In the genomic region with DNA sequence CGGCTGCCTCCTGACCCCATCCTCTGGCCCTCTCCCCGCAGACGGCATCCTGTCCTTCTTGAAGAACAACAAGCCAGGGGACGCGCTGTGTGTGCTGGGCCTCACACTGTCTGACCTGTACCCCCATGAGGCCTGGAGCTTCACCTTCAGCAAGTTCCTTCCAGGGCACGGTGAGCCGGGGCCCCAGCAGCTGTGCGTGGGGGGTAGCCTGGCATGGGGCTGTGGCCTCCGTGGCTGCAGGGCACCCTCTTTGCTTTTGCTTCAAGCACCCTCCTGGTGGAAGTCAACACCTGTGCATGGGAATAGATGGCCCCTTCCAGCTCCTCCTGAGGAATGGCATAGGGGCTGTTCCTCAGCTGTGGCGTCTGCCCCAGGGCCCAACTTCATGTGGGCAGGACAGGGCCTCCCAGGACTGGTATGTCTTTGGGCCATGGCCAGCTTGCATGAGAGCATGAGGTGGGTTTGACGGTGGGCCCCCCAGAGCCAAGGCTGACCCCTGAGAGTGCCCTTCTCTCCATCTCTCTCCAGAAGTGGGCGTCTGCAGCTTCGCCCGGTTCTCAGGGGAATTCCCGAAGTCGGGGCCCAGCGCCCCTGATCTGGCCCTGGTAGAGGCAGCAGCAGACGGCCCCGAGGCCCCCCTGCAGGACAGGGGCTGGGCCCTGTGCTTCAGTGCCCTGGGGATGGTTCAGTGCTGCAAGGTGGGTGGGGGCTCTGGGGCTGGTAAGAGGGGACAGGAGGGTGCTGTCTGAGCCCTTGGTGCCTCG, we compare ENCODE assay signal across 25 cellular contexts. TPM values are rescaled to one million over a fixed set of nuclear protein-coding genes. Genes with fewer than 3 reads are reported as not detected.
DNase-seq lines count a peak whose midpoint lies in the region; ATAC-seq, FAIRE-seq and TF ChIP-seq lines count a peak whose summit lies in the region.
"Had no signal": no experiment of that assay in that cellular context is flagged by ENCODE, and none has a peak within 500 bp of the region (broad histone marks: within the 10 kb centered on the region; RNA-seq: fewer than 3 reads in every experiment).

No MANE protein-coding gene starts in this region.

- H3K23ac ChIP-seq in mesendoderm (ENCODE audit: low read length), result no peak overlapping the region

- no peaks in the 10 kb centered on the region for H3K79me1 ChIP-seq in mesendoderm (ENCODE audit: low read length)

- no peaks in the 10 kb centered on the region for H3F3A ChIP-seq in Loucy (ENCODE audit: low read depth)

- no peaks in the 10 kb centered on the region for H3K27me3 Mint-ChIP-seq in activated CD4-positive, alpha-beta memory T cell treated with anti-CD3 and anti-CD28 coated beads for 36 hours
- peaks cover 2% of the 10 kb centered on the region for H3K27me3 Mint-ChIP-seq in activated CD4-positive, alpha-beta memory T cell treated with anti-CD3 and anti-CD28 coated beads, Interleukin-2, amount 10 ng/mL, durations not matched to agents 7 days and 5 days
- H3K27me3 Mint-ChIP-seq: activated CD4-positive, alpha-beta T cell treated with anti-CD3 and anti-CD28 coated beads for 36 hours had no signal

- DNase-seq in activated CD4-positive, alpha-beta memory T cell treated with anti-CD3 and anti-CD28 coated beads for 36 hours, result no peak
- DNase-seq in activated CD4-positive, alpha-beta memory T cell treated with anti-CD3 and anti-CD28 coated beads, Interleukin-2, amount 10 ng/mL, durations not matched to agents 7 days and 5 days, result no peak
- DNase-seq in kidney, result peak; percentile 66
- no peak for DNase-seq in NOMO-1 (lab: John Stamatoyannopoulos, UW; ENCODE audit: unreplicated experiment in 2 of 2)
- no peak for DNase-seq in NCI-H1417 treated with DMSO at 0.1 percent for 48 hours (lab: John Stamatoyannopoulos, UW)
- no peak for DNase-seq in mesendoderm
- DNase-seq: NCI-H187 treated with DMSO at 0.1 percent for 48 hours, NCI-H2171 treated with DMSO at 0.1 percent for 48 hours, NCI-H524 treated with DMSO at 0.1 percent for 48 hours had no signal

- H4K20me1 ChIP-seq in Loucy (ENCODE audit: insufficient read depth, low read length, poor library complexity, severe bottlenecking), result no peaks in the 10 kb centered on the region

- no peaks in the 10 kb centered on the region for H3K27me3 ChIP-seq in Loucy (ENCODE audit: insufficient read depth, low read length, poor library complexity, severe bottlenecking)
- no peaks in the 10 kb centered on the region for H3K27me3 ChIP-seq in mesendoderm (ENCODE audit: insufficient read depth, low read length, poor library complexity)
- H3K27me3 ChIP-seq: adrenal gland, body of pancreas, neural progenitor cell, upper lobe of right lung had no signal

- no peak overlapping the region for H3K56ac ChIP-seq in mesendoderm (ENCODE audit: low read length)

- no CpG with 5 or more reads among the region's 20 CpGs for WGBS in mesendoderm (ENCODE audit: extremely low coverage, insufficient coverage, low lambda C conversion rate)

- no peak overlapping the region for H4K5ac ChIP-seq in mesendoderm (ENCODE audit: low read length)

- H2BK15ac ChIP-seq in mesendoderm (replicated peaks; ENCODE audit: low read depth), result no peak overlapping the region

- H4K8ac ChIP-seq in mesendoderm (ENCODE audit: low read depth, low read length), result no peak overlapping the region

- TF ChIP-seq CTCF in Loucy (conservative IDR thresholded peaks at IDR 0.05; ENCODE audit: low read length), result no peak
- no peak for TF ChIP-seq CTCF in kidney (IDR thresholded peaks at IDR 0.05; ENCODE audit: borderline replicate concordance, extremely low read depth, insufficient read depth)

- H3K36me3 Mint-ChIP-seq in activated CD4-positive, alpha-beta memory T cell treated with anti-CD3 and anti-CD28 coated beads for 36 hours, result no peaks in the 10 kb centered on the region
- H3K36me3 Mint-ChIP-seq in activated CD4-positive, alpha-beta memory T cell treated with anti-CD3 and anti-CD28 coated beads, Interleukin-2, amount 10 ng/mL, durations not matched to agents 7 days and 5 days (ENCODE audit: low read depth), result no peaks in the 10 kb centered on the region
- H3K36me3 Mint-ChIP-seq: CD8-positive, alpha-beta memory T cell had no signal

- H2AK5ac ChIP-seq in mesendoderm (ENCODE audit: low read length), result no peak overlapping the region

- no peak overlapping the region for H3K18ac ChIP-seq in mesendoderm (ENCODE audit: low read length)

- H3K79me2 ChIP-seq in Loucy (ENCODE audit: insufficient read depth, low read length) (no peaks in the 10 kb centered on the region; the same call in 1 of the 2 replicates), mesendoderm (ENCODE audit: control insufficient read depth, insufficient read depth, low read length) (no peaks in the 10 kb centered on the region)

- H2AFZ ChIP-seq in Loucy (ENCODE audit: low read length), result no peak overlapping the region
- H2AFZ ChIP-seq: GM23338, neural progenitor cell had no signal

- no peaks in the 10 kb centered on the region for H3K9me2 ChIP-seq in Loucy (replicated peaks; ENCODE audit: low read depth, low read length)
- H3K9me2 ChIP-seq: SK-N-SH had no signal

- H3K4me1 Mint-ChIP-seq in activated CD4-positive, alpha-beta memory T cell treated with anti-CD3 and anti-CD28 coated beads for 36 hours (ENCODE audit: low read depth), result peaks cover 20% of the 10 kb centered on the region
- H3K4me1 Mint-ChIP-seq in activated CD4-positive, alpha-beta memory T cell treated with anti-CD3 and anti-CD28 coated beads, Interleukin-2, amount 10 ng/mL, durations not matched to agents 7 days and 5 days, result peaks cover 28% of the 10 kb centered on the region

- H3K9ac ChIP-seq in Loucy (ENCODE audit: low read depth, low read length, poor library complexity, severe bottlenecking), result peak overlapping the region; percentile 32
- no peak overlapping the region for H3K9ac ChIP-seq in kidney (ENCODE audit: low read length in 2 of 2)
- H3K9ac ChIP-seq in mesendoderm (ENCODE audit: low read length), result no peak overlapping the region
- H3K9ac ChIP-seq: neural progenitor cell, SK-N-SH had no signal

- H3K27ac Mint-ChIP-seq in activated CD4-positive, alpha-beta memory T cell treated with anti-CD3 and anti-CD28 coated beads for 36 hours, result no peak overlapping the region
- no peak overlapping the region for H3K27ac Mint-ChIP-seq in activated CD4-positive, alpha-beta memory T cell treated with anti-CD3 and anti-CD28 coated beads, Interleukin-2, amount 10 ng/mL, durations not matched to agents 7 days and 5 days
- H3K27ac Mint-ChIP-seq: activated CD4-positive, alpha-beta T cell treated with anti-CD3 and anti-CD28 coated beads for 36 hours; GM23338; neural progenitor cell had no signal

- no peak for ATAC-seq in HG02798 (IDR thresholded peaks at IDR 0.05; ENCODE audit: poor library complexity, unreplicated experiment)

- peak overlapping the region; percentile 76 for H3K4me2 ChIP-seq in Loucy (ENCODE audit: low read depth, low read length, poor library complexity, severe bottlenecking)
- H3K4me2 ChIP-seq in mesendoderm (ENCODE audit: low read length), result no peak overlapping the region
- H3K4me2 ChIP-seq: GM23338, SK-N-SH had no signal

- H3K9me3 ChIP-seq in Loucy (ENCODE audit: insufficient read depth, low read depth, low read length) (no peaks in the 10 kb centered on the region), kidney (ENCODE audit: control insufficient read depth in 1 of 2, low read length in 2 of 2) (no peaks in the 10 kb centered on the region)
- H3K9me3 ChIP-seq: adrenal gland, body of pancreas, SK-N-SH, upper lobe of right lung had no signal

- H3K4me3 Mint-ChIP-seq in activated CD4-positive, alpha-beta memory T cell treated with anti-CD3 and anti-CD28 coated beads for 36 hours, result peak overlapping the region; percentile 75
- H3K4me3 Mint-ChIP-seq in activated CD4-positive, alpha-beta memory T cell treated with anti-CD3 and anti-CD28 coated beads, Interleukin-2, amount 10 ng/mL, durations not matched to agents 7 days and 5 days, result no peak overlapping the region
- H3K4me3 Mint-ChIP-seq: GM23338, neural progenitor cell had no signal

- intact Hi-C loops in activated CD4-positive, alpha-beta memory T cell treated with anti-CD3 and anti-CD28 coated beads for 36 hours (cut with micrococcal nuclease), result no loop called here
- intact Hi-C loops in kidney (cut with DNase I), result no loop called here

- H3K4me3 ChIP-seq in Loucy (ENCODE audit: low read length, poor library complexity, severe bottlenecking) (no peak overlapping the region), kidney (ENCODE audit: low read length in 2 of 2) (no peak overlapping the region), mesendoderm (ENCODE audit: low read length) (no peak overlapping the region)
- H3K4me3 ChIP-seq: adrenal gland, body of pancreas, GM23338, lung, neural progenitor cell, upper lobe of right lung had no signal

- CTCF ChIA-PET in activated CD4-positive, alpha-beta memory T cell treated with anti-CD3 and anti-CD28 coated beads for 36 hours (lab: Charles Lee), result interaction anchor here (0.8 to 3.5 kb wide), 26 partner anchors 9 to 258 kb away, joined by 3 to 115 read pairs (median 6); a partner anchor contains a TSS
- CTCF ChIA-PET in activated CD4-positive, alpha-beta memory T cell treated with anti-CD3 and anti-CD28 coated beads, Interleukin-2, amount 10 ng/mL, durations not matched to agents 7 days and 5 days (lab: Charles Lee), result interaction anchor here (0.5 to 5.8 kb wide), 19 partner anchors 9 to 1474 kb away, joined by 3 to 117 read pairs (median 8); a partner anchor contains a TSS

- H2BK5ac ChIP-seq in mesendoderm (ENCODE audit: low read length), result no peak overlapping the region

- H3K9me3 Mint-ChIP-seq in activated CD4-positive, alpha-beta memory T cell treated with anti-CD3 and anti-CD28 coated beads for 36 hours, result no peaks in the 10 kb centered on the region
- no peaks in the 10 kb centered on the region for H3K9me3 Mint-ChIP-seq in activated CD4-positive, alpha-beta memory T cell treated with anti-CD3 and anti-CD28 coated beads, Interleukin-2, amount 10 ng/mL, durations not matched to agents 7 days and 5 days
- H3K9me3 Mint-ChIP-seq: activated T-cell treated with anti-CD3 and anti-CD28 coated beads, Interleukin-2, amount 50 U/mL, for 4 hours; CD8-positive, alpha-beta memory T cell; neural progenitor cell had no signal

- POLR2A ChIA-PET in activated CD4-positive, alpha-beta memory T cell treated with anti-CD3 and anti-CD28 coated beads for 36 hours (lab: Charles Lee), result interaction anchor here (2.3 kb wide), 1 partner anchor 10 kb away, joined by 11 read pairs; no protein-coding TSS in a partner anchor
- POLR2A ChIA-PET in activated CD4-positive, alpha-beta memory T cell treated with anti-CD3 and anti-CD28 coated beads, Interleukin-2, amount 10 ng/mL, durations not matched to agents 7 days and 5 days (lab: Charles Lee), result interaction anchor here (1.5 to 5.1 kb wide), 4 partner anchors 9 to 49 kb away, joined by 3 to 62 read pairs (median 16); no protein-coding TSS in a partner anchor

- H3K4me1 ChIP-seq in Loucy (ENCODE audit: insufficient read depth, low read length, poor library complexity, severe bottlenecking) (peaks cover 77% of the 10 kb centered on the region), kidney (ENCODE audit: control insufficient read depth in 1 of 2, insufficient read depth in 1 of 2, low read depth in 1 of 2, low read length in 2 of 2) (peaks cover 0 to 4% of the 10 kb centered on the region in 2 donors), mesendoderm (ENCODE audit: control insufficient read depth, low read depth, low read length) (peaks cover 4% of the 10 kb centered on the region)

- H3K36me3 ChIP-seq in Loucy (ENCODE audit: insufficient read depth, low read length) (no peaks in the 10 kb centered on the region), kidney (ENCODE audit: control insufficient read depth in 1 of 2, insufficient read depth in 2 of 2, low read length in 2 of 2) (no peaks in the 10 kb centered on the region), mesendoderm (ENCODE audit: control insufficient read depth, insufficient read depth, low read length) (no peaks in the 10 kb centered on the region)
- H3K36me3 ChIP-seq: adrenal gland, neural progenitor cell, upper lobe of right lung had no signal

- H3K4ac ChIP-seq in mesendoderm (ENCODE audit: low read depth, low read length), result no peak overlapping the region

- FAIRE-seq in kidney (lab: Jason Lieb, UNC), result no peak
- FAIRE-seq: frontal cortex had no signal

- no peak overlapping the region for H3K27ac ChIP-seq in kidney (ENCODE audit: low read depth in 2 of 2, low read length in 2 of 2)
- no peak overlapping the region for H3K27ac ChIP-seq in mesendoderm (ENCODE audit: low read depth, low read length)
- H3K27ac ChIP-seq: 22Rv1, adrenal gland, body of pancreas, HL-60, neural progenitor cell, upper lobe of right lung had no signal

- no peak overlapping the region for H2BK120ac ChIP-seq in mesendoderm (ENCODE audit: low read depth, low read length)

RNA-seq across cellular contexts. Expression of a gene that starts 20.7 kb away (rescaled TPM):
- under 1 TPM; 0.83 to 0.94 TPM for total RNA-seq in activated CD4-positive, alpha-beta memory T cell treated with anti-CD3 and anti-CD28 coated beads for 36 hours
- total RNA-seq in activated CD4-positive, alpha-beta memory T cell treated with anti-CD3 and anti-CD28 coated beads, Interleukin-2, amount 10 ng/mL, durations not matched to agents 7 days and 5 days, result under 1 TPM; 0.78 to 0.88 TPM
- total RNA-seq in kidney, result 0.16 TPM
- not detected for polyA plus RNA-seq in kidney (ENCODE audit: insufficient read depth, low read depth, low replicate concordance)
- 0.28 TPM for polyA plus RNA-seq in mesendoderm (2013, experiment 1 of 2)
- polyA plus RNA-seq in mesendoderm (2013, experiment 2 of 2), result 0.34 TPM
- total RNA-seq: body of pancreas, G401 had no signal
